16 cellular contexts compared by ENCODE assay signal in the genomic region with DNA sequence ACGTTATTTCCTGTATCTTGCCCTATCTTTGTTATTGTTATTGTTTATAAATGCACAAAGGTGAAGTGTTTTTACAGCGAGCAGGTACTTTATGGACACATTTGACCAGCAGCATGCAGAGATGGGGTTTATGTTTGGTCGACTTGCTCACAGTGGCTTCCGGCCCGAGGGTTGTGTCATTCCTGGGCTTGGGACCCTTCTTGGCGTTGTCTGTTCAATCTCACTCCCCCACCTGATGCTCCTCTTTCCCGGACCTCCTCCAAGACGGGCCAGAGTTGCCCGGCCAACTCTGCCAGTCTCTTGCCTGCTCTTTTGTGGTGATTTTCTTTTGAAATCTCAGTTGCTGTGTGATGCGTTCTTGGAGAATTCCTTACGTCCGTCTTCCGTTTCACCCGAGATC.
DNase-seq lines count a peak whose midpoint lies in the region; ATAC-seq and TF ChIP-seq lines count a peak whose summit lies in the region.
"Had no signal": no experiment of that assay in that cellular context is flagged by ENCODE, and none has a peak within 500 bp of the region (broad histone marks: within the 10 kb centered on the region; RNA-seq: fewer than 3 reads in every experiment).

No MANE protein-coding gene starts in this region.

- intact Hi-C loops in cardiac septum (cut with DNase I) (no loop called here), heart right ventricle (cut with DNase I) (no loop called here)

- no peak overlapping the region for H3K4me3 ChIP-seq in heart right ventricle

- peaks cover 0 to 9% (median 0%) of the 10 kb centered on the region in 9 donors for H3K4me1 ChIP-seq in heart right ventricle

- H3K27me3 ChIP-seq in heart right ventricle: peaks cover 0 to 27% (median 10%) of the 10 kb centered on the region in 7 donors

- peaks cover 62% of the 10 kb centered on the region for H3K27me3 Mint-ChIP-seq in nephron (ENCODE audit: low read depth)

- peak overlapping the region in 1 of 3 experiments; percentile 13 for H3K4me3 Mint-ChIP-seq in nephron
- H3K4me3 Mint-ChIP-seq: CD4-positive, alpha-beta memory T cell; H9 had no signal

- no peak overlapping the region for H3K27ac ChIP-seq in heart right ventricle

- no peaks in the 10 kb centered on the region for H3K36me3 ChIP-seq in heart right ventricle

- DNase-seq in cardiac septum (ENCODE audit: low spot score) (peak; percentile 53), heart right ventricle (no peak), islet precursor cell (peak; percentile 14), NCI-H2081 (lab: John Stamatoyannopoulos, UW) (no peak)
- DNase-seq: C1 segment of cervical spinal cord; Calu3; CD4-positive, alpha-beta memory T cell; COR-L47; DMS53; DMS79 treated with DMSO at 0.1 percent for 48 hours; GM23248; H9 had no signal

- H3K27ac Mint-ChIP-seq in nephron: peak overlapping the region; percentile 94 to 100 (median 99)
- H3K27ac Mint-ChIP-seq: CD4-positive, alpha-beta memory T cell; H9 had no signal

- H3K36me3 Mint-ChIP-seq in nephron (ENCODE audit: low read depth): peaks cover 13% of the 10 kb centered on the region
- H3K36me3 Mint-ChIP-seq: CD4-positive, alpha-beta memory T cell had no signal

- ATAC-seq in heart right ventricle (no peak), HG02763 (IDR thresholded peaks at IDR 0.05; ENCODE audit: unreplicated experiment) (no peak), GM18520 (IDR thresholded peaks at IDR 0.05; ENCODE audit: unreplicated experiment) (no peak)
- ATAC-seq: HCT116 had no signal

- peaks cover 73% of the 10 kb centered on the region for H3K4me1 Mint-ChIP-seq in nephron
- H3K4me1 Mint-ChIP-seq: CD4-positive, alpha-beta memory T cell; H9 had no signal

- TF ChIP-seq CTCF in heart right ventricle (IDR thresholded peaks at IDR 0.05) (no peak), nephron (IDR thresholded peaks at IDR 0.05; ENCODE audit: unreplicated experiment in 3 of 3) (no peak)

- 83 to 90% methylated on average over 14 of the region's 14 CpGs for WGBS in heart right ventricle, 2 donors

- H3K9me3 Mint-ChIP-seq in nephron: peaks cover 18% of the 10 kb centered on the region

- H3K9me3 ChIP-seq in heart right ventricle: peaks cover 0 to 16% (median 6%) of the 10 kb centered on the region in 11 donors

Comparison
In these comparisons a context has a peak if more than half of its experiments do, and no peak if none do; other contexts are left out.
1. DNase-seq: peak in cardiac septum (single experiment) and islet precursor cell (single experiment); none in heart right ventricle (0 of 2) and NCI-H2081 (0 of 2).